In the genomic region with DNA sequence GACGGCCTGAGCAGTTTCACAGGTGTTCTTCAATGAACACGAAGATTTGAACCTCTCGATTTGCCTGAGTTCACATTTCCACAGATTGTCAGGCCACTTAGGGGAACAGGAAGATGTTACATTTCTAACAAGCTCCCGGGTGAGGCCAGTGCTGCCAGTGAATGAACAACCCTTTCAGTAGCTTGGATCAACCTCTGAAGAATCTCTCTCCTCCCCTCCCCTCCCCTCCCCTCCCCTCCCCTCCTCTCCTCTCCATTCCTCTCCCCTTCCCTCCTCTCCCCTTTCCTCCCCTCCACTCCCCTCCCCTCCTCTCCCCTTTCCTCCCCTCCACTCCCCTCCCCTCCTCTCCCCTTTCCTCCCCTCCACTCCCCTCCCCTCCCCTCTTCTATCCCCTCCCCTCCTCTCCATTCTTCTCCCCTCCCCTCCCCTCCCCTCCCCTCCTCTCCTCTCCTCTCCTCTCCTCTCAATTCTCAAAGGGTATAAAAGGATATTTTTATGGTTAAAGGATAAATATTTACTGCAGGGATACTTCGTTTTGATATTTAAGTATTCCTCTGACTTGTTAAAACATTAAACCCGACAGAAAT, we compare ENCODE assay signal across 21 cellular contexts.
"Had no signal": no experiment of that assay in that cellular context is flagged by ENCODE, and none has a peak within 500 bp of the region (broad histone marks: within the 10 kb centered on the region; RNA-seq: fewer than 3 reads in every experiment).

No MANE protein-coding gene starts in this region.

- H3K27me3 Mint-ChIP-seq: activated CD4-positive, alpha-beta T cell treated with anti-CD3 and anti-CD28 coated beads, Interleukin-2, amount 10 ng/mL, durations not matched to agents 7 days and 5 days had no signal

- H3K4me3 Mint-ChIP-seq: activated CD4-positive, alpha-beta T cell treated with anti-CD3 and anti-CD28 coated beads, Interleukin-2, amount 10 ng/mL, durations not matched to agents 7 days and 5 days; activated CD8-positive, alpha-beta T cell treated with anti-CD3 and anti-CD28 coated beads for 36 hours; activated T-helper 1 cell treated with anti-CD3 and anti-CD28 coated beads, Interleukin-12 subunit alpha, Interleukin-12 subunit beta, Interleukin-2, Interleukin-4 antibody, amounts not matched to agents 30 ng/mL and 10 ng/mL and 1 ng/mL, durations not matched to agents 14 hours and 24 hours and 36 hours; mesothelial cell of epicardium; naive thymus-derived CD8-positive, alpha-beta T cell; neural progenitor cell; stimulated activated effector memory CD8-positive, alpha-beta T cell treated with anti-CD3 and anti-CD28 coated beads, Interleukin-12 subunit alpha, Interleukin-12 subunit beta, amount 100 ng/mL, for 72 hours had no signal

- H3K27ac Mint-ChIP-seq: activated CD4-positive, alpha-beta T cell treated with anti-CD3 and anti-CD28 coated beads, Interleukin-2, amount 10 ng/mL, durations not matched to agents 7 days and 5 days; activated CD8-positive, alpha-beta T cell treated with anti-CD3 and anti-CD28 coated beads for 36 hours; activated T-helper 1 cell treated with anti-CD3 and anti-CD28 coated beads, Interleukin-12 subunit alpha, Interleukin-12 subunit beta, Interleukin-2, Interleukin-4 antibody, amounts not matched to agents 30 ng/mL and 10 ng/mL and 1 ng/mL, durations not matched to agents 14 hours and 24 hours and 36 hours; mesothelial cell of epicardium; naive thymus-derived CD8-positive, alpha-beta T cell; neural progenitor cell; stimulated activated effector memory CD8-positive, alpha-beta T cell treated with anti-CD3 and anti-CD28 coated beads, Interleukin-12 subunit alpha, Interleukin-12 subunit beta, amount 100 ng/mL, for 72 hours had no signal

- H3K9me3 Mint-ChIP-seq: activated CD4-positive, alpha-beta T cell treated with anti-CD3 and anti-CD28 coated beads, Interleukin-2, amount 10 ng/mL, durations not matched to agents 7 days and 5 days; activated CD8-positive, alpha-beta T cell treated with anti-CD3 and anti-CD28 coated beads for 36 hours; activated T-helper 1 cell treated with anti-CD3 and anti-CD28 coated beads, Interleukin-12 subunit alpha, Interleukin-12 subunit beta, Interleukin-2, Interleukin-4 antibody, amounts not matched to agents 30 ng/mL and 10 ng/mL and 1 ng/mL, durations not matched to agents 14 hours and 24 hours and 36 hours; mesothelial cell of epicardium; stimulated activated effector memory CD8-positive, alpha-beta T cell treated with anti-CD3 and anti-CD28 coated beads, Interleukin-12 subunit alpha, Interleukin-12 subunit beta, amount 100 ng/mL, for 72 hours had no signal

- DNase-seq: activated CD4-positive, alpha-beta T cell treated with anti-CD3 and anti-CD28 coated beads, Interleukin-2, amount 10 ng/mL, durations not matched to agents 7 days and 5 days; activated CD4-positive, CD25-positive, alpha-beta regulatory T cell treated with anti-CD3 and anti-CD28 coated beads, Interleukin-2, amount 50 U/mL, for 72 hours; activated CD8-positive, alpha-beta T cell treated with anti-CD3 and anti-CD28 coated beads for 36 hours; activated gamma-delta T cell; activated naive CD4-positive, alpha-beta T cell treated with anti-CD3 and anti-CD28 coated beads, Interleukin-2, amount 50 U/mL, for 16 hours; anterior cingulate cortex; body of pancreas; effector CD4-positive, alpha-beta T cell; heart left ventricle; left ventricle myocardium superior; mammary epithelial cell; naive thymus-derived CD8-positive, alpha-beta T cell; posterior cingulate gyrus; small intestine; stimulated activated CD4-positive, alpha-beta T cell treated with anti-CD3 and anti-CD28 coated beads, Interleukin-2, amount 100 ng/mL, for 24 hours; stomach; WERI-Rb-1 had no signal

- H3K4me1 Mint-ChIP-seq: activated CD4-positive, alpha-beta T cell treated with anti-CD3 and anti-CD28 coated beads, Interleukin-2, amount 10 ng/mL, durations not matched to agents 7 days and 5 days; naive thymus-derived CD8-positive, alpha-beta T cell; stimulated activated effector memory CD8-positive, alpha-beta T cell treated with anti-CD3 and anti-CD28 coated beads, Interleukin-12 subunit alpha, Interleukin-12 subunit beta, amount 100 ng/mL, for 72 hours had no signal

- H3K36me3 Mint-ChIP-seq: mesothelial cell of epicardium; naive thymus-derived CD8-positive, alpha-beta T cell; neural progenitor cell; stimulated activated effector memory CD8-positive, alpha-beta T cell treated with anti-CD3 and anti-CD28 coated beads, Interleukin-12 subunit alpha, Interleukin-12 subunit beta, amount 100 ng/mL, for 72 hours had no signal
